In genomic region chr6:8764733-8765132, GRCh38 we compare ENCODE assay signal across 28 cellular contexts.
"Had no signal": no experiment of that assay in that cellular context is flagged by ENCODE, and none has a peak within 500 bp of the region (broad histone marks: within the 10 kb centered on the region; RNA-seq: fewer than 3 reads in every experiment).

No MANE protein-coding gene starts in this region.

- H3K27me3 ChIP-seq: stomach, suprapubic skin, testis, thyroid gland, tibial artery, tibial nerve, transverse colon, upper lobe of left lung, upper lobe of right lung, uterus, vagina had no signal

- H3K27ac ChIP-seq: stomach, suprapubic skin, testis, thoracic aorta, thyroid gland, tibial artery, tibial nerve, transverse colon, upper lobe of left lung, upper lobe of right lung, uterus, vagina had no signal

- H3K27ac Mint-ChIP-seq: stimulated activated effector memory CD8-positive, alpha-beta T cell treated with anti-CD3 and anti-CD28 coated beads, Interleukin-12 subunit alpha, Interleukin-12 subunit beta, amount 100 ng/mL, for 72 hours; stimulated activated memory B cell treated with anti-CD40 and anti-IgM and Interleukin-4, amounts not matched to agents 10 μg/mL and 1 μg/mL and 100 μg/mL, for 72 hours; stimulated activated naive B cell treated with anti-CD40 and anti-IgM and Interleukin-4, amounts not matched to agents 10 μg/mL and 1 μg/mL and 100 μg/mL, for 72 hours; stimulated activated naive CD8-positive, alpha-beta T cell treated with anti-CD3 and anti-CD28 coated beads, Interleukin-15, amount 100 ng/mL, for 72 hours; stimulated activated naive CD8-positive, alpha-beta T cell treated with anti-CD3 and anti-CD28 coated beads, Interleukin-15, Interleukin-2, amounts not matched to agents 100 ng/mL and 50 ng/mL, for 24 hours; type B pancreatic cell had no signal

- ATAC-seq: stimulated activated effector memory CD8-positive, alpha-beta T cell treated with anti-CD3 and anti-CD28 coated beads, Interleukin-12 subunit alpha, Interleukin-12 subunit beta, amount 100 ng/mL, for 72 hours; stimulated activated memory B cell treated with anti-CD40 and anti-IgM and Interleukin-4, amounts not matched to agents 10 μg/mL and 1 μg/mL and 100 μg/mL, for 72 hours; stimulated activated naive B cell treated with anti-CD40 and anti-IgM and Interleukin-4, amounts not matched to agents 10 μg/mL and 1 μg/mL and 100 μg/mL, for 72 hours; stimulated activated naive CD8-positive, alpha-beta T cell treated with anti-CD3 and anti-CD28 coated beads, Interleukin-15, amount 100 ng/mL, for 72 hours; stimulated activated naive CD8-positive, alpha-beta T cell treated with anti-CD3 and anti-CD28 coated beads, Interleukin-15, Interleukin-2, amounts not matched to agents 100 U/mL and 50 U/mL, for 24 hours; upper lobe of right lung had no signal

- H3K36me3 ChIP-seq: stomach, suprapubic skin, thoracic aorta, thyroid gland, tibial artery, tibial nerve, transverse colon, upper lobe of left lung, upper lobe of right lung, uterus, vagina had no signal

- H3K4me1 ChIP-seq: stomach, suprapubic skin, testis, thyroid gland, tibial artery, tibial nerve, transverse colon, upper lobe of left lung, upper lobe of right lung, uterus, vagina had no signal

- H3K4me3 Mint-ChIP-seq: stimulated activated effector memory CD8-positive, alpha-beta T cell treated with anti-CD3 and anti-CD28 coated beads, Interleukin-12 subunit alpha, Interleukin-12 subunit beta, amount 100 ng/mL, for 72 hours; stimulated activated memory B cell treated with anti-CD40 and anti-IgM and Interleukin-4, amounts not matched to agents 10 μg/mL and 1 μg/mL and 100 μg/mL, for 72 hours; stimulated activated naive B cell treated with anti-CD40 and anti-IgM and Interleukin-4, amounts not matched to agents 10 μg/mL and 1 μg/mL and 100 μg/mL, for 72 hours; stimulated activated naive CD8-positive, alpha-beta T cell treated with anti-CD3 and anti-CD28 coated beads, Interleukin-15, amount 100 ng/mL, for 72 hours; stimulated activated naive CD8-positive, alpha-beta T cell treated with anti-CD3 and anti-CD28 coated beads, Interleukin-15, Interleukin-2, amounts not matched to agents 100 ng/mL and 50 ng/mL, for 24 hours; type B pancreatic cell had no signal

- H3K9me3 ChIP-seq: stomach, suprapubic skin, testis, thoracic aorta, thyroid gland, tibial artery, tibial nerve, transverse colon, upper lobe of left lung, upper lobe of right lung, uterus, vagina had no signal

- H3K27me3 Mint-ChIP-seq: stimulated activated memory B cell treated with anti-CD40 and anti-IgM and Interleukin-4, amounts not matched to agents 10 μg/mL and 1 μg/mL and 100 μg/mL, for 72 hours; stimulated activated naive B cell treated with anti-CD40 and anti-IgM and Interleukin-4, amounts not matched to agents 10 μg/mL and 1 μg/mL and 100 μg/mL, for 72 hours; stimulated activated naive CD8-positive, alpha-beta T cell treated with anti-CD3 and anti-CD28 coated beads, Interleukin-15, amount 100 ng/mL, for 72 hours; stimulated activated naive CD8-positive, alpha-beta T cell treated with anti-CD3 and anti-CD28 coated beads, Interleukin-15, Interleukin-2, amounts not matched to agents 100 ng/mL and 50 ng/mL, for 24 hours; type B pancreatic cell had no signal

- H3K9me3 Mint-ChIP-seq: stimulated activated naive B cell treated with anti-CD40 and anti-IgM and Interleukin-4, amounts not matched to agents 10 μg/mL and 1 μg/mL and 100 μg/mL, for 72 hours had no signal

- H3K4me1 Mint-ChIP-seq: stimulated activated effector memory CD8-positive, alpha-beta T cell treated with anti-CD3 and anti-CD28 coated beads, Interleukin-12 subunit alpha, Interleukin-12 subunit beta, amount 100 ng/mL, for 72 hours; stimulated activated memory B cell treated with anti-CD40 and anti-IgM and Interleukin-4, amounts not matched to agents 10 μg/mL and 1 μg/mL and 100 μg/mL, for 72 hours; stimulated activated naive B cell treated with anti-CD40 and anti-IgM and Interleukin-4, amounts not matched to agents 10 μg/mL and 1 μg/mL and 100 μg/mL, for 72 hours; stimulated activated naive CD8-positive, alpha-beta T cell treated with anti-CD3 and anti-CD28 coated beads, Interleukin-15, amount 100 ng/mL, for 72 hours had no signal

- H3K4me3 ChIP-seq: stomach, suprapubic skin, testis, thoracic aorta, thyroid gland, tibial artery, tibial nerve, transverse colon, upper lobe of left lung, upper lobe of right lung, uterus, vagina had no signal

- DNase-seq: stimulated activated CD4-positive, alpha-beta T cell treated with anti-CD3 and anti-CD28 coated beads, Interleukin-2, amount 100 ng/mL, for 48 hours; stimulated activated CD4-positive, alpha-beta T cell treated with anti-CD3 and anti-CD28 coated beads, Interleukin-4, amount 100 ng/mL, for 1 hour; stimulated activated CD4-positive, alpha-beta T cell treated with anti-CD3 and anti-CD28 coated beads, Interleukin-4, amount 100 ng/mL, for 24 hours; stimulated activated CD4-positive, alpha-beta T cell treated with anti-CD3 and anti-CD28 coated beads, Interleukin-4, amount 100 ng/mL, for 4 hours; stimulated activated CD8-positive, alpha-beta memory T cell treated with anti-CD3 and anti-CD28 coated beads, Interleukin-4, amount 100 ng/mL, for 48 hours; stimulated activated naive B cell treated with anti-CD40 and anti-IgM and Interleukin-4, amounts not matched to agents 10 μg/mL and 1 μg/mL and 100 μg/mL, for 72 hours; stimulated activated naive CD4-positive, alpha-beta T cell; stimulated activated naive CD4-positive, alpha-beta T cell treated with Interleukin-2 at 50 U/mL for 16 hours; stimulated activated naive CD8-positive, alpha-beta T cell treated with anti-CD3 and anti-CD28 coated beads, Interleukin-15, amount 100 ng/mL, for 72 hours; stimulated activated naive CD8-positive, alpha-beta T cell treated with anti-CD3 and anti-CD28 coated beads, Interleukin-15, Interleukin-2, amounts not matched to agents 100 U/mL and 50 U/mL, for 24 hours; stomach; substantia nigra; testis; thyroid gland; tibial artery; transverse colon; trophoblast cell; upper lobe of left lung; upper lobe of right lung; uterus had no signal

- H3K36me3 Mint-ChIP-seq: stimulated activated effector memory CD8-positive, alpha-beta T cell treated with anti-CD3 and anti-CD28 coated beads, Interleukin-12 subunit alpha, Interleukin-12 subunit beta, amount 100 ng/mL, for 72 hours; stimulated activated memory B cell treated with anti-CD40 and anti-IgM and Interleukin-4, amounts not matched to agents 10 μg/mL and 1 μg/mL and 100 μg/mL, for 72 hours; stimulated activated naive B cell treated with anti-CD40 and anti-IgM and Interleukin-4, amounts not matched to agents 10 μg/mL and 1 μg/mL and 100 μg/mL, for 72 hours; type B pancreatic cell had no signal
